10 cellular contexts compared by ENCODE assay signal in genomic region chr3:174862101-174862500, GRCh38. TPM values are rescaled to one million over a fixed set of nuclear protein-coding genes. Genes with fewer than 3 reads are reported as not detected.
DNase-seq lines count a peak whose midpoint lies in the region; ATAC-seq, FAIRE-seq and TF ChIP-seq lines count a peak whose summit lies in the region.
"Had no signal": no experiment of that assay in that cellular context is flagged by ENCODE, and none has a peak within 500 bp of the region (broad histone marks: within the 10 kb centered on the region; RNA-seq: fewer than 3 reads in every experiment).

No MANE protein-coding gene starts in this region.

- intact Hi-C loops in pancreas (cut with DNase I): no loop called here
- intact Hi-C loops in activated CD8-positive, alpha-beta T cell treated with anti-CD3 and anti-CD28 coated beads for 36 hours (cut with micrococcal nuclease): no loop called here

- DNase-seq in H7 (peak; percentile 27), NCI-H2081 treated with DMSO at 0.1 percent for 48 hours (lab: John Stamatoyannopoulos, UW) (peak; percentile 90), choroid plexus epithelial cell (ENCODE audit: low read depth) (peak; percentile 41), pancreas (no peak), DMS79 treated with DMSO at 0.1 percent for 48 hours (lab: John Stamatoyannopoulos, UW) (no peak)
- no peak for DNase-seq in activated CD8-positive, alpha-beta T cell treated with anti-CD3 and anti-CD28 coated beads for 36 hours
- no peak for DNase-seq in activated CD4-positive, alpha-beta T cell treated with anti-CD3 and anti-CD28 coated beads, Interleukin-2, amount 50 U/mL, for 1 hour
- DNase-seq: activated B cell treated with CpG ODN at 0.5 μM for 24 hours had no signal

- FAIRE-seq in pancreas (lab: Jason Lieb, UNC): no peak

- H3K27ac ChIP-seq in pancreas: no peak overlapping the region

- POLR2A ChIA-PET in activated CD8-positive, alpha-beta T cell treated with anti-CD3 and anti-CD28 coated beads for 36 hours (lab: Charles Lee): no interaction called here

- no peak overlapping the region for H3K4me3 ChIP-seq in H7 (ENCODE audit: insufficient read depth, low read depth, low read length)
- no peak overlapping the region for H3K4me3 ChIP-seq in choroid plexus epithelial cell (ENCODE audit: low read depth, low read length)
- no peak overlapping the region for H3K4me3 ChIP-seq in pancreas

- H3K27me3 ChIP-seq in H7 (ENCODE audit: control insufficient read depth, insufficient read depth, low read length): no peaks in the 10 kb centered on the region
- no peaks in the 10 kb centered on the region for H3K27me3 ChIP-seq in pancreas

- H3K36me3 ChIP-seq in H7 (replicated peaks; ENCODE audit: control insufficient read depth, insufficient read depth, low read length): no peaks in the 10 kb centered on the region
- no peaks in the 10 kb centered on the region for H3K36me3 ChIP-seq in pancreas

- H3K36me3 Mint-ChIP-seq in activated CD8-positive, alpha-beta T cell treated with anti-CD3 and anti-CD28 coated beads for 36 hours (ENCODE audit: low read depth): no peaks in the 10 kb centered on the region
- H3K36me3 Mint-ChIP-seq: brain had no signal

- CTCF ChIA-PET in activated CD8-positive, alpha-beta T cell treated with anti-CD3 and anti-CD28 coated beads for 36 hours (lab: Charles Lee): no interaction called here

- no peak overlapping the region for H3K27ac Mint-ChIP-seq in activated CD8-positive, alpha-beta T cell treated with anti-CD3 and anti-CD28 coated beads for 36 hours
- H3K27ac Mint-ChIP-seq: activated B cell treated with CpG ODN at 0.5 μM for 24 hours, brain had no signal

- H3K9me3 ChIP-seq in pancreas: no peaks in the 10 kb centered on the region

- no peaks in the 10 kb centered on the region for H3K27me3 Mint-ChIP-seq in activated CD8-positive, alpha-beta T cell treated with anti-CD3 and anti-CD28 coated beads for 36 hours
- H3K27me3 Mint-ChIP-seq: activated B cell treated with CpG ODN at 0.5 μM for 24 hours, brain had no signal

- 44 to 55% methylated on average over 3 of the region's 3 CpGs for WGBS in pancreas, 2 donors

- TF ChIP-seq CTCF in choroid plexus epithelial cell (conservative IDR thresholded peaks at IDR 0.05; ENCODE audit: low read depth, low read length): peak; percentile 33
- TF ChIP-seq CTCF in pancreas (IDR thresholded peaks at IDR 0.05): no peak
- TF ChIP-seq CTCF in activated CD8-positive, alpha-beta T cell treated with anti-CD3 and anti-CD28 coated beads for 36 hours (IDR thresholded peaks at IDR 0.05): no peak

- H3K4me1 ChIP-seq in pancreas: peaks cover 0 to 5% (median 0%) of the 10 kb centered on the region in 3 donors

- H3K4me3 Mint-ChIP-seq in activated CD8-positive, alpha-beta T cell treated with anti-CD3 and anti-CD28 coated beads for 36 hours: no peak overlapping the region
- H3K4me3 Mint-ChIP-seq: activated B cell treated with CpG ODN at 0.5 μM for 24 hours, brain had no signal

- no peaks in the 10 kb centered on the region for H3K4me1 Mint-ChIP-seq in activated CD8-positive, alpha-beta T cell treated with anti-CD3 and anti-CD28 coated beads for 36 hours (ENCODE audit: low read depth)
- H3K4me1 Mint-ChIP-seq: activated B cell treated with CpG ODN at 0.5 μM for 24 hours had no signal

- H3K9me3 Mint-ChIP-seq in activated CD8-positive, alpha-beta T cell treated with anti-CD3 and anti-CD28 coated beads for 36 hours: no peaks in the 10 kb centered on the region
- H3K9me3 Mint-ChIP-seq: brain had no signal

- ATAC-seq in pancreas (peak in 3 of 4 donors; percentile 31 to 59 (median 51)), GM21381 (IDR thresholded peaks at IDR 0.05; ENCODE audit: unreplicated experiment) (no peak)
- no peak for ATAC-seq in activated CD8-positive, alpha-beta T cell treated with anti-CD3 and anti-CD28 coated beads for 36 hours

RNA-seq across cellular contexts. Expression of gene NAALADL2, which starts 3.0 kb away (rescaled TPM):
- 0.14 and 1.3 TPM in 2 replicates for total RNA-seq in H7 (2014; rRNA removed; shearing (Covaris generic))
- total RNA-seq in pancreas: 10 to 100 TPM in 1 of 6 donors, 1 to 10 TPM in 5; 6.3 to 15.4 (median 8.9) TPM
- under 1 TPM; 0.76 to 0.87 TPM for polyA plus RNA-seq in pancreas
- total RNA-seq in activated CD8-positive, alpha-beta T cell treated with anti-CD3 and anti-CD28 coated beads for 36 hours: under 1 TPM in 1 of 2 experiments, not detected in 1; 0.60 TPM
- total RNA-seq: activated B cell treated with CpG ODN at 0.5 μM for 24 hours had no signal

Comparison
In these comparisons a context has a peak if more than half of its experiments do, and no peak if none do; other contexts are left out.
1. DNase-seq: peak in H7 (single experiment), NCI-H2081 treated with DMSO at 0.1 percent for 48 hours (single experiment) and choroid plexus epithelial cell (single experiment); none in pancreas (0 of 6), DMS79 treated with DMSO at 0.1 percent for 48 hours (single experiment), activated CD8-positive, alpha-beta T cell treated with anti-CD3 and anti-CD28 coated beads for 36 hours (single experiment) and activated CD4-positive, alpha-beta T cell treated with anti-CD3 and anti-CD28 coated beads, Interleukin-2, amount 50 U/mL, for 1 hour (single experiment).
2. ATAC-seq: peak in pancreas (3 of 4); none in activated CD8-positive, alpha-beta T cell treated with anti-CD3 and anti-CD28 coated beads for 36 hours (single experiment) and GM21381 (single experiment).